Comparison of ENCODE assay signal across 8 cellular contexts in the genomic region with DNA sequence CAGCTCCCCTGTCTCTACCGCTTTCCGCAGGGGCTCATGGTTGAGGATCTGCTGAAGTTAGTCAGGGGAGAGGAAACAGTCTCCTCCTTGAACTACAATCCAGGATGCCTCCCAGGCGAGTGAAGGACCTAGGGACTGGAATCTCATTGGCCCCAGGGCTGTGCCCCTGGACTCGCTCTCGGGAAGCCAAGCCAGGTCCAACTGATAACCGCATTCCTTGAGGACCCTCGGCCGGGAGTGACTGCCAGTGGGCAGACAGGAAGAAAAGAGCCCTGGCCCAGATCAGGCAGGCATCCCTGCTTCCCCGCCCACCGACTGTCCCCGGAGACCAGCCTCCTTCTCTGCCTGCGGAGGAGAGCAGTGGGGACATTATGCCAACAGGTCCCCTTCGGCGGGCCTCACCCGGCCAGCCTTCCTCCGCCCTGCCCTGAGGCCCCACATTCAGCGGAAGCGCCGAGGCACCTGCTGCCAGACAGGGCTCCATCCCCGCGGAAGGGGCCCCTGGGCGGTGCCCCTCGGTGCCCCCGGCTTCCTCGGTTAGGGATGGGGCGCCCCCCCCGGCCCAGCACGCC. TPM values are rescaled to one million over a fixed set of nuclear protein-coding genes. Genes with fewer than 3 reads are reported as not detected.
DNase-seq lines count a peak whose midpoint lies in the region; ATAC-seq and TF ChIP-seq lines count a peak whose summit lies in the region.

No MANE protein-coding gene starts in this region.

- H3K9me3 Mint-ChIP-seq in effector memory CD8-positive, alpha-beta T cell, result no peaks in the 10 kb centered on the region

- peak overlapping the region; percentile 70 to 73 for H3K4me3 Mint-ChIP-seq in effector memory CD8-positive, alpha-beta T cell

- no peaks in the 10 kb centered on the region for H3K79me2 ChIP-seq in PC-9 (ENCODE audit: low read depth)

- peak overlapping the region in 1 of 2 donors; percentile 31 for H3K27ac Mint-ChIP-seq in effector memory CD8-positive, alpha-beta T cell

- peaks cover 4% of the 10 kb centered on the region for H3K36me3 Mint-ChIP-seq in effector memory CD8-positive, alpha-beta T cell (ENCODE audit: insufficient read depth)

- peaks cover 7% of the 10 kb centered on the region; the same call in 1 of the 2 replicates for H3K4me1 ChIP-seq in PC-9 (replicated peaks; ENCODE audit: insufficient read depth)
- peaks cover 15% of the 10 kb centered on the region for H3K4me1 ChIP-seq in neuron (ENCODE audit: insufficient read depth, low read length)

- CTCF ChIA-PET in PC-9 (lab: Charles Lee), result no interaction called here

- H4K20me1 ChIP-seq in PC-9 (ENCODE audit: insufficient read depth), result no peaks in the 10 kb centered on the region

- no peak overlapping the region for H3K27ac ChIP-seq in PC-9

- TF ChIP-seq CTCF in GM12865 (IDR thresholded peaks at IDR 0.05; ENCODE audit: insufficient read depth, low read depth, low read length, missing control alignments), result no peak
- no peak for TF ChIP-seq CTCF in PC-9 (conservative IDR thresholded peaks at IDR 0.05)

- intact Hi-C loops in PC-9 (cut with micrococcal nuclease; ENCODE audit: unreplicated experiment), result no loop called here

- H3K36me3 ChIP-seq in PC-9 (ENCODE audit: low read depth), result no peaks in the 10 kb centered on the region
- no peaks in the 10 kb centered on the region for H3K36me3 ChIP-seq in neuron (ENCODE audit: insufficient read depth, low read length)

- peaks cover 9% of the 10 kb centered on the region; the same call in 1 of the 2 replicates for H3K27me3 ChIP-seq in PC-9 (ENCODE audit: insufficient read depth, low read depth)
- H3K27me3 ChIP-seq in neuron (ENCODE audit: insufficient read depth, low read length), result peaks cover 12% of the 10 kb centered on the region

- H3K4me3 ChIP-seq in GM12865 (ENCODE audit: low read depth, low read length) (peak overlapping the region; percentile 21; the same call in 1 of the 2 replicates), PC-9 (peak overlapping the region; percentile 51; the same call in 1 of the 2 replicates), neuron (ENCODE audit: low read length) (peak overlapping the region; percentile 52)

- H3K27me3 Mint-ChIP-seq in effector memory CD8-positive, alpha-beta T cell, result no peaks in the 10 kb centered on the region

- H3F3A ChIP-seq in PC-9 (ENCODE audit: insufficient read depth, low read depth), result peaks cover 3% of the 10 kb centered on the region; the same call in 1 of the 2 replicates

- POLR2A ChIA-PET in PC-9 (lab: Charles Lee; ENCODE audit: unreplicated experiment), result no interaction called here

- DNase-seq in GM12865 (ENCODE audit: low read depth) (no peak), PC-9 (peak in 1 of 2 experiments; percentile 55), mesenteric fat pad (ENCODE audit: low spot score) (no peak), NCI-H1694 treated with DMSO at 0.1 percent for 48 hours (lab: John Stamatoyannopoulos, UW) (no peak), dedifferentiated amniotic fluid mesenchymal stem cell (ENCODE audit: extremely low spot score) (no peak), NCI-H345 treated with DMSO at 0.1 percent for 48 hours (lab: John Stamatoyannopoulos, UW; ENCODE audit: unreplicated experiment) (no peak)
- DNase-seq in effector memory CD8-positive, alpha-beta T cell, result peak; percentile 10 to 12 (median 11)

- BruUV-seq in PC-9 (replicated peaks; lab: Mats Ljungman, UMichigan), result no TSS peak

- no peaks in the 10 kb centered on the region for H3K9me3 ChIP-seq in PC-9 (ENCODE audit: insufficient read depth, low read depth)
- H3K9me3 ChIP-seq in neuron (ENCODE audit: low read length), result no peaks in the 10 kb centered on the region

- peak overlapping the region; percentile 78 for H3K4me2 ChIP-seq in PC-9

- H3K4me1 Mint-ChIP-seq in effector memory CD8-positive, alpha-beta T cell (ENCODE audit: low read depth in 2 of 2), result peaks cover 14 to 18% of the 10 kb centered on the region in 2 donors

- peak overlapping the region; percentile 39; the same call in 1 of the 2 replicates for H2AFZ ChIP-seq in PC-9
- peak overlapping the region; percentile 17 for H2AFZ ChIP-seq in neuron (ENCODE audit: low read depth, low read length)

- H3K9me2 ChIP-seq in PC-9 (ENCODE audit: insufficient read depth), result no peaks in the 10 kb centered on the region

- peak; percentile 34 for ATAC-seq in effector memory CD8-positive, alpha-beta T cell (replicated peaks)

RNA-seq across cellular contexts. Expression of a gene that starts 0.8 kb away (rescaled TPM):
- 14.0 and 15.8 TPM in 2 replicates for total RNA-seq in PC-9 (2021)
- 3.1 TPM for total RNA-seq in mesenteric fat pad

Comparison
In these comparisons a context has a peak if more than half of its experiments do, and no peak if none do; other contexts are left out.
1. DNase-seq: peak in effector memory CD8-positive, alpha-beta T cell (3 of 3); none in GM12865 (single experiment), mesenteric fat pad (single experiment), NCI-H1694 treated with DMSO at 0.1 percent for 48 hours (single experiment), dedifferentiated amniotic fluid mesenchymal stem cell (single experiment) and NCI-H345 treated with DMSO at 0.1 percent for 48 hours (single experiment).
2. Peak in every context shown above with its lines, with median percentiles within 50 percentile points of each other: H3K4me3 ChIP-seq.